1 cellular context compared by ENCODE assay signal in the genomic region with DNA sequence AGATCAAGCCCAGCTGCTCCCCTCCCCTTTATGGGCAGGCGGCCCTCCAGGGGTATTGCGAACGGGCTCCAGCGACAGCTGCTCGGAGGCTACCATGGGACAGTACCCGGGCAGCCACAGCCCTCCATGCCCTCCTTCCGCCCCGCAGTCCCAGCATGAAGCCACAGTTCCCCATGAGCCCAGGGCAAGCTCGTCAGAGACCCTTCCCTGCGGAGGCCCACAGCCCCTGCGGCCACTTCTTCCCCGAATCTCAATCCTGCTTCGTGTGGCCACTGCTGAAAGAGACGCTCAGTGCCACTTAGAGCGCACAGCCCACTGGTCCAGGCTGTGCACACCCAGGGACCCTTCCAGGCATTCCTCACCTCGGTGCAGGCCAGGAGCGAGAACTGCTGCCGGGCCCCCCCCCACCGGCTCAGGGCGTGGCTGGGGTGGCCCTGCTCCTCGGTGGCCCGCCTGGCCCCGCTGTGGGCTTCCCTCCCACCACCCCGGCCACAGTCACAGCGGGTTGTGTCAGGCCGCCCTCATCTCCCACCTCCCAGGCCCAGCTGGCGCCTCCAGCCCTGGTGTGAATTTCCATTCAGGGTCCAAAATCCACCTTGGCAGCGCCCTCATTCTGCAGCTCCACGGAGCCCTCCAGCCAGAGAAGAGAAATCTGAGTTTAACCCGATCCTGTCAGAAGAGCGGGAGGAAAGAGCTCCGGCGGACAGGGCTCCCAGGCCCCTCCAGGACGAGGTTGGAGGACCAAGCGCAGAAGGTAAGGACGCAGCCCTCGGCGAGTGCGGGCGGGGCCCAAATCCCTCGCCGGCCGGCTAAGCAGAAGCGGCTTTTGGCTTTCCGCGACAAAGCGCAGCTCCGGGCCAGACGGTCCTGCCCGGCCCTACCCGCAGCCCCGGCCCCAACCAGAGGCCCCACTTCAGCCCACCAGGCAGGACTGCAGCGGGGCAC.
A peak's percentile ranks its signal among the peaks of the same experiment; 100 is the strongest.
TF ChIP-seq lines count a peak whose summit lies in the region.

No MANE protein-coding gene starts in this region.

TF ChIP-seq in HepG2, 621 proteins besides CTCF, POLR2A, EP300 and RAD21 (continues in another document):
- TF ChIP-seq NFIB (CRISPR knock-in tag; IDR thresholded peaks at IDR 0.05; ENCODE audit: borderline replicate concordance) (no peak), SCMH1 (CRISPR knock-in tag; IDR thresholded peaks at IDR 0.05; ENCODE audit: borderline replicate concordance) (no peak), RBM39 (IDR thresholded peaks at IDR 0.05; ENCODE audit: low read depth, low read length, poor library complexity, severe bottlenecking) (peak; percentile 76), ZNF30 (CRISPR knock-in tag; IDR thresholded peaks at IDR 0.05) (no peak), TCF7L2 (IDR thresholded peaks at IDR 0.05; ENCODE audit: low read depth, low read length) (no peak), ZNF644 (CRISPR knock-in tag; IDR thresholded peaks at IDR 0.05; ENCODE audit: low read depth) (peak; percentile 52; the same call in 1 of the 2 replicates), SSRP1 (CRISPR knock-in tag; IDR thresholded peaks at IDR 0.05) (no peak), IRF2 (CRISPR knock-in tag; IDR thresholded peaks at IDR 0.05) (peak; percentile 75; the same call in 1 of the 2 replicates), ZNF737 (CRISPR knock-in tag; IDR thresholded peaks at IDR 0.05; ENCODE audit: borderline replicate concordance) (no peak), ZBTB38 (CRISPR knock-in tag; IDR thresholded peaks at IDR 0.05) (peak; percentile 80), ZFP36L1 (CRISPR knock-in tag; IDR thresholded peaks at IDR 0.05) (peak; percentile 79; the same call in 1 of the 2 replicates), ZSCAN20 (CRISPR knock-in tag; IDR thresholded peaks at IDR 0.05; ENCODE audit: borderline replicate concordance) (no peak), ZFP62 (CRISPR knock-in tag; IDR thresholded peaks at IDR 0.05) (no peak), ZNF7 (CRISPR knock-in tag; IDR thresholded peaks at IDR 0.05) (no peak), RORA (CRISPR knock-in tag; IDR thresholded peaks at IDR 0.05) (no peak), RAD51 (IDR thresholded peaks at IDR 0.05; ENCODE audit: borderline replicate concordance) (no peak), ZNF850 (CRISPR knock-in tag; conservative IDR thresholded peaks at IDR 0.05) (no peak), KDM4B (CRISPR knock-in tag; IDR thresholded peaks at IDR 0.05) (no peak), ZZZ3 (CRISPR knock-in tag; IDR thresholded peaks at IDR 0.05; ENCODE audit: borderline replicate concordance) (no peak), SP1 (IDR thresholded peaks at IDR 0.05) (no peak), SP1 (CRISPR knock-in tag; IDR thresholded peaks at IDR 0.05) (0 out of 2 replicates have a peak, but pooled peaks have one; percentile 26), TARDBP (CRISPR knock-in tag; IDR thresholded peaks at IDR 0.05) (peak; percentile 89), SOX6 (IDR thresholded peaks at IDR 0.05) (no peak), SOX6 (CRISPR knock-in tag; IDR thresholded peaks at IDR 0.05) (peak; percentile 54), CCAR2 (optimal IDR thresholded peaks at IDR 0.05; ENCODE audit: low read depth, low read length) (peak; percentile 45)
- TF ChIP-seq, protein P1, sequence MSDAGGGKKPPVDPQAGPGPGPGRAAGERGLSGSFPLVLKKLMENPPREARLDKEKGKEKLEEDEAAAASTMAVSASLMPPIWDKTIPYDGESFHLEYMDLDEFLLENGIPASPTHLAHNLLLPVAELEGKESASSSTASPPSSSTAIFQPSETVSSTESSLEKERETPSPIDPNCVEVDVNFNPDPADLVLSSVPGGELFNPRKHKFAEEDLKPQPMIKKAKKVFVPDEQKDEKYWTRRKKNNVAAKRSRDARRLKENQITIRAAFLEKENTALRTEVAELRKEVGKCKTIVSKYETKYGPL (CRISPR knock-in tag; IDR thresholded peaks at IDR 0.05) = no peak
- TF ChIP-seq, protein P2, sequence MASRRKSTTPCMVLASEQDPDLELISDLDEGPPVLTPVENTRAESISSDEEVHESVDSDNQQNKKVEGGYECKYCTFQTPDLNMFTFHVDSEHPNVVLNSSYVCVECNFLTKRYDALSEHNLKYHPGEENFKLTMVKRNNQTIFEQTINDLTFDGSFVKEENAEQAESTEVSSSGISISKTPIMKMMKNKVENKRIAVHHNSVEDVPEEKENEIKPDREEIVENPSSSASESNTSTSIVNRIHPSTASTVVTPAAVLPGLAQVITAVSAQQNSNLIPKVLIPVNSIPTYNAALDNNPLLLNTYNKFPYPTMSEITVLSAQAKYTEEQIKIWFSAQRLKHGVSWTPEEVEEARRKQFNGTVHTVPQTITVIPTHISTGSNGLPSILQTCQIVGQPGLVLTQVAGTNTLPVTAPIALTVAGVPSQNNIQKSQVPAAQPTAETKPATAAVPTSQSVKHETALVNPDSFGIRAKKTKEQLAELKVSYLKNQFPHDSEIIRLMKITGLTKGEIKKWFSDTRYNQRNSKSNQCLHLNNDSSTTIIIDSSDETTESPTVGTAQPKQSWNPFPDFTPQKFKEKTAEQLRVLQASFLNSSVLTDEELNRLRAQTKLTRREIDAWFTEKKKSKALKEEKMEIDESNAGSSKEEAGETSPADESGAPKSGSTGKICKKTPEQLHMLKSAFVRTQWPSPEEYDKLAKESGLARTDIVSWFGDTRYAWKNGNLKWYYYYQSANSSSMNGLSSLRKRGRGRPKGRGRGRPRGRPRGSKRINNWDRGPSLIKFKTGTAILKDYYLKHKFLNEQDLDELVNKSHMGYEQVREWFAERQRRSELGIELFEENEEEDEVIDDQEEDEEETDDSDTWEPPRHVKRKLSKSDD (CRISPR knock-in tag; IDR thresholded peaks at IDR 0.05; ENCODE audit: low read depth) = 0 out of 2 replicates have a peak, but pooled peaks have one; percentile 48
- TF ChIP-seq, protein P3, sequence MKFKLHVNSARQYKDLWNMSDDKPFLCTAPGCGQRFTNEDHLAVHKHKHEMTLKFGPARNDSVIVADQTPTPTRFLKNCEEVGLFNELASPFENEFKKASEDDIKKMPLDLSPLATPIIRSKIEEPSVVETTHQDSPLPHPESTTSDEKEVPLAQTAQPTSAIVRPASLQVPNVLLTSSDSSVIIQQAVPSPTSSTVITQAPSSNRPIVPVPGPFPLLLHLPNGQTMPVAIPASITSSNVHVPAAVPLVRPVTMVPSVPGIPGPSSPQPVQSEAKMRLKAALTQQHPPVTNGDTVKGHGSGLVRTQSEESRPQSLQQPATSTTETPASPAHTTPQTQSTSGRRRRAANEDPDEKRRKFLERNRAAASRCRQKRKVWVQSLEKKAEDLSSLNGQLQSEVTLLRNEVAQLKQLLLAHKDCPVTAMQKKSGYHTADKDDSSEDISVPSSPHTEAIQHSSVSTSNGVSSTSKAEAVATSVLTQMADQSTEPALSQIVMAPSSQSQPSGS (CRISPR knock-in tag; IDR thresholded peaks at IDR 0.05) = peak; percentile 46; the same call in 1 of the 2 replicates
- TF ChIP-seq, protein P4, sequence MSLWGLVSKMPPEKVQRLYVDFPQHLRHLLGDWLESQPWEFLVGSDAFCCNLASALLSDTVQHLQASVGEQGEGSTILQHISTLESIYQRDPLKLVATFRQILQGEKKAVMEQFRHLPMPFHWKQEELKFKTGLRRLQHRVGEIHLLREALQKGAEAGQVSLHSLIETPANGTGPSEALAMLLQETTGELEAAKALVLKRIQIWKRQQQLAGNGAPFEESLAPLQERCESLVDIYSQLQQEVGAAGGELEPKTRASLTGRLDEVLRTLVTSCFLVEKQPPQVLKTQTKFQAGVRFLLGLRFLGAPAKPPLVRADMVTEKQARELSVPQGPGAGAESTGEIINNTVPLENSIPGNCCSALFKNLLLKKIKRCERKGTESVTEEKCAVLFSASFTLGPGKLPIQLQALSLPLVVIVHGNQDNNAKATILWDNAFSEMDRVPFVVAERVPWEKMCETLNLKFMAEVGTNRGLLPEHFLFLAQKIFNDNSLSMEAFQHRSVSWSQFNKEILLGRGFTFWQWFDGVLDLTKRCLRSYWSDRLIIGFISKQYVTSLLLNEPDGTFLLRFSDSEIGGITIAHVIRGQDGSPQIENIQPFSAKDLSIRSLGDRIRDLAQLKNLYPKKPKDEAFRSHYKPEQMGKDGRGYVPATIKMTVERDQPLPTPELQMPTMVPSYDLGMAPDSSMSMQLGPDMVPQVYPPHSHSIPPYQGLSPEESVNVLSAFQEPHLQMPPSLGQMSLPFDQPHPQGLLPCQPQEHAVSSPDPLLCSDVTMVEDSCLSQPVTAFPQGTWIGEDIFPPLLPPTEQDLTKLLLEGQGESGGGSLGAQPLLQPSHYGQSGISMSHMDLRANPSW (CRISPR knock-in tag; IDR thresholded peaks at IDR 0.05; ENCODE audit: borderline replicate concordance) = 0 out of 2 replicates have a peak, but pooled peaks have one; percentile 33
- TF ChIP-seq, protein P5, sequence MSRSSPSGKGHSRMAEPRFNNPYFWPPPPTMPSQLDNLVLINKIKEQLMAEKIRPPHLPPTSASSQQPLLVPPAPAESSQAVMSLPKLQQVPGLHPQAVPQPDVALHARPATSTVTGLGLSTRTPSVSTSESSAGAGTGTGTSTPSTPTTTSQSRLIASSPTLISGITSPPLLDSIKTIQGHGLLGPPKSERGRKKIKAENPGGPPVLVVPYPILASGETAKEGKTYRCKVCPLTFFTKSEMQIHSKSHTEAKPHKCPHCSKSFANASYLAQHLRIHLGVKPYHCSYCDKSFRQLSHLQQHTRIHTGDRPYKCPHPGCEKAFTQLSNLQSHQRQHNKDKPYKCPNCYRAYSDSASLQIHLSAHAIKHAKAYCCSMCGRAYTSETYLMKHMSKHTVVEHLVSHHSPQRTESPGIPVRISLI (CRISPR knock-in tag; IDR thresholded peaks at IDR 0.05; ENCODE audit: borderline replicate concordance) = no peak
- TF ChIP-seq, protein P6, sequence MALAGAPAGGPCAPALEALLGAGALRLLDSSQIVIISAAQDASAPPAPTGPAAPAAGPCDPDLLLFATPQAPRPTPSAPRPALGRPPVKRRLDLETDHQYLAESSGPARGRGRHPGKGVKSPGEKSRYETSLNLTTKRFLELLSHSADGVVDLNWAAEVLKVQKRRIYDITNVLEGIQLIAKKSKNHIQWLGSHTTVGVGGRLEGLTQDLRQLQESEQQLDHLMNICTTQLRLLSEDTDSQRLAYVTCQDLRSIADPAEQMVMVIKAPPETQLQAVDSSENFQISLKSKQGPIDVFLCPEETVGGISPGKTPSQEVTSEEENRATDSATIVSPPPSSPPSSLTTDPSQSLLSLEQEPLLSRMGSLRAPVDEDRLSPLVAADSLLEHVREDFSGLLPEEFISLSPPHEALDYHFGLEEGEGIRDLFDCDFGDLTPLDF (CRISPR knock-in tag; IDR thresholded peaks at IDR 0.05) = no peak
- TF ChIP-seq, protein P7, sequence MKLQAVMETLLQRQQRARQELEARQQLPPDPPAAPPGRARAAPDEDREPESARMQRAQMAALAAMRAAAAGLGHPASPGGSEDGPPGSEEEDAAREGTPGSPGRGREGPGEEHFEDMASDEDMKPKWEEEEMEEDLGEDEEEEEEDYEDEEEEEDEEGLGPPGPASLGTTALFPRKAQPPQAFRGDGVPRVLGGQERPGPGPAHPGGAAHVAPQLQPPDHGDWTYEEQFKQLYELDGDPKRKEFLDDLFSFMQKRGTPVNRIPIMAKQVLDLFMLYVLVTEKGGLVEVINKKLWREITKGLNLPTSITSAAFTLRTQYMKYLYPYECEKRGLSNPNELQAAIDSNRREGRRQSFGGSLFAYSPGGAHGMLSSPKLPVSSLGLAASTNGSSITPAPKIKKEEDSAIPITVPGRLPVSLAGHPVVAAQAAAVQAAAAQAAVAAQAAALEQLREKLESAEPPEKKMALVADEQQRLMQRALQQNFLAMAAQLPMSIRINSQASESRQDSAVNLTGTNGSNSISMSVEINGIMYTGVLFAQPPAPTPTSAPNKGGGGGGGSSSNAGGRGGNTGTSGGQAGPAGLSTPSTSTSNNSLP (IDR thresholded peaks at IDR 0.05; ENCODE audit: low read depth, low read length) = no peak; the same call in 1 of the 2 replicates
- TF ChIP-seq, protein P8, sequence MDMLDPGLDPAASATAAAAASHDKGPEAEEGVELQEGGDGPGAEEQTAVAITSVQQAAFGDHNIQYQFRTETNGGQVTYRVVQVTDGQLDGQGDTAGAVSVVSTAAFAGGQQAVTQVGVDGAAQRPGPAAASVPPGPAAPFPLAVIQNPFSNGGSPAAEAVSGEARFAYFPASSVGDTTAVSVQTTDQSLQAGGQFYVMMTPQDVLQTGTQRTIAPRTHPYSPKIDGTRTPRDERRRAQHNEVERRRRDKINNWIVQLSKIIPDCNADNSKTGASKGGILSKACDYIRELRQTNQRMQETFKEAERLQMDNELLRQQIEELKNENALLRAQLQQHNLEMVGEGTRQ (IDR thresholded peaks at IDR 0.05; ENCODE audit: low read depth, low read length) = no peak
- TF ChIP-seq, protein P8 (CRISPR knock-in tag; IDR thresholded peaks at IDR 0.05; ENCODE audit: borderline replicate concordance) = no peak
- TF ChIP-seq, protein P9, sequence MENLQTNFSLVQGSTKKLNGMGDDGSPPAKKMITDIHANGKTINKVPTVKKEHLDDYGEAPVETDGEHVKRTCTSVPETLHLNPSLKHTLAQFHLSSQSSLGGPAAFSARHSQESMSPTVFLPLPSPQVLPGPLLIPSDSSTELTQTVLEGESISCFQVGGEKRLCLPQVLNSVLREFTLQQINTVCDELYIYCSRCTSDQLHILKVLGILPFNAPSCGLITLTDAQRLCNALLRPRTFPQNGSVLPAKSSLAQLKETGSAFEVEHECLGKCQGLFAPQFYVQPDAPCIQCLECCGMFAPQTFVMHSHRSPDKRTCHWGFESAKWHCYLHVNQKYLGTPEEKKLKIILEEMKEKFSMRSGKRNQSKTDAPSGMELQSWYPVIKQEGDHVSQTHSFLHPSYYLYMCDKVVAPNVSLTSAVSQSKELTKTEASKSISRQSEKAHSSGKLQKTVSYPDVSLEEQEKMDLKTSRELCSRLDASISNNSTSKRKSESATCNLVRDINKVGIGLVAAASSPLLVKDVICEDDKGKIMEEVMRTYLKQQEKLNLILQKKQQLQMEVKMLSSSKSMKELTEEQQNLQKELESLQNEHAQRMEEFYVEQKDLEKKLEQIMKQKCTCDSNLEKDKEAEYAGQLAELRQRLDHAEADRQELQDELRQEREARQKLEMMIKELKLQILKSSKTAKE (CRISPR knock-in tag; IDR thresholded peaks at IDR 0.05; ENCODE audit: borderline replicate concordance) = peak; percentile 55; the same call in 1 of the 2 replicates
- TF ChIP-seq, protein P10, sequence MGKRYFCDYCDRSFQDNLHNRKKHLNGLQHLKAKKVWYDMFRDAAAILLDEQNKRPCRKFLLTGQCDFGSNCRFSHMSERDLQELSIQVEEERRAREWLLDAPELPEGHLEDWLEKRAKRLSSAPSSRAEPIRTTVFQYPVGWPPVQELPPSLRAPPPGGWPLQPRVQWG (CRISPR knock-in tag; IDR thresholded peaks at IDR 0.05; ENCODE audit: borderline replicate concordance, low read depth) = no peak
